2 cellular contexts compared by ENCODE assay signal in genomic region chr1:42979037-42979432, GRCh38.
TF ChIP-seq lines count a peak whose summit lies in the region.

No MANE protein-coding gene starts in this region.

TF ChIP-seq in GM23338, 12 proteins besides CTCF, POLR2A, EP300 and RAD21:
- TF ChIP-seq, protein P1, sequence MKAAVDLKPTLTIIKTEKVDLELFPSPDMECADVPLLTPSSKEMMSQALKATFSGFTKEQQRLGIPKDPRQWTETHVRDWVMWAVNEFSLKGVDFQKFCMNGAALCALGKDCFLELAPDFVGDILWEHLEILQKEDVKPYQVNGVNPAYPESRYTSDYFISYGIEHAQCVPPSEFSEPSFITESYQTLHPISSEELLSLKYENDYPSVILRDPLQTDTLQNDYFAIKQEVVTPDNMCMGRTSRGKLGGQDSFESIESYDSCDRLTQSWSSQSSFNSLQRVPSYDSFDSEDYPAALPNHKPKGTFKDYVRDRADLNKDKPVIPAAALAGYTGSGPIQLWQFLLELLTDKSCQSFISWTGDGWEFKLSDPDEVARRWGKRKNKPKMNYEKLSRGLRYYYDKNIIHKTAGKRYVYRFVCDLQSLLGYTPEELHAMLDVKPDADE (IDR thresholded peaks at IDR 0.05), result no peak
- TF ChIP-seq CREB1 (CRISPR knock-in tag; IDR thresholded peaks at IDR 0.05; ENCODE audit: low read depth), result no peak
- TF ChIP-seq POLR2AphosphoS5 (IDR thresholded peaks at IDR 0.05; ENCODE audit: low read depth), result no peak
- TF ChIP-seq JUNB (IDR thresholded peaks at IDR 0.05; ENCODE audit: unreplicated experiment), result no peak
- no peak for TF ChIP-seq ZNF114 (CRISPR knock-in tag; IDR thresholded peaks at IDR 0.05)
- TF ChIP-seq, protein P2, sequence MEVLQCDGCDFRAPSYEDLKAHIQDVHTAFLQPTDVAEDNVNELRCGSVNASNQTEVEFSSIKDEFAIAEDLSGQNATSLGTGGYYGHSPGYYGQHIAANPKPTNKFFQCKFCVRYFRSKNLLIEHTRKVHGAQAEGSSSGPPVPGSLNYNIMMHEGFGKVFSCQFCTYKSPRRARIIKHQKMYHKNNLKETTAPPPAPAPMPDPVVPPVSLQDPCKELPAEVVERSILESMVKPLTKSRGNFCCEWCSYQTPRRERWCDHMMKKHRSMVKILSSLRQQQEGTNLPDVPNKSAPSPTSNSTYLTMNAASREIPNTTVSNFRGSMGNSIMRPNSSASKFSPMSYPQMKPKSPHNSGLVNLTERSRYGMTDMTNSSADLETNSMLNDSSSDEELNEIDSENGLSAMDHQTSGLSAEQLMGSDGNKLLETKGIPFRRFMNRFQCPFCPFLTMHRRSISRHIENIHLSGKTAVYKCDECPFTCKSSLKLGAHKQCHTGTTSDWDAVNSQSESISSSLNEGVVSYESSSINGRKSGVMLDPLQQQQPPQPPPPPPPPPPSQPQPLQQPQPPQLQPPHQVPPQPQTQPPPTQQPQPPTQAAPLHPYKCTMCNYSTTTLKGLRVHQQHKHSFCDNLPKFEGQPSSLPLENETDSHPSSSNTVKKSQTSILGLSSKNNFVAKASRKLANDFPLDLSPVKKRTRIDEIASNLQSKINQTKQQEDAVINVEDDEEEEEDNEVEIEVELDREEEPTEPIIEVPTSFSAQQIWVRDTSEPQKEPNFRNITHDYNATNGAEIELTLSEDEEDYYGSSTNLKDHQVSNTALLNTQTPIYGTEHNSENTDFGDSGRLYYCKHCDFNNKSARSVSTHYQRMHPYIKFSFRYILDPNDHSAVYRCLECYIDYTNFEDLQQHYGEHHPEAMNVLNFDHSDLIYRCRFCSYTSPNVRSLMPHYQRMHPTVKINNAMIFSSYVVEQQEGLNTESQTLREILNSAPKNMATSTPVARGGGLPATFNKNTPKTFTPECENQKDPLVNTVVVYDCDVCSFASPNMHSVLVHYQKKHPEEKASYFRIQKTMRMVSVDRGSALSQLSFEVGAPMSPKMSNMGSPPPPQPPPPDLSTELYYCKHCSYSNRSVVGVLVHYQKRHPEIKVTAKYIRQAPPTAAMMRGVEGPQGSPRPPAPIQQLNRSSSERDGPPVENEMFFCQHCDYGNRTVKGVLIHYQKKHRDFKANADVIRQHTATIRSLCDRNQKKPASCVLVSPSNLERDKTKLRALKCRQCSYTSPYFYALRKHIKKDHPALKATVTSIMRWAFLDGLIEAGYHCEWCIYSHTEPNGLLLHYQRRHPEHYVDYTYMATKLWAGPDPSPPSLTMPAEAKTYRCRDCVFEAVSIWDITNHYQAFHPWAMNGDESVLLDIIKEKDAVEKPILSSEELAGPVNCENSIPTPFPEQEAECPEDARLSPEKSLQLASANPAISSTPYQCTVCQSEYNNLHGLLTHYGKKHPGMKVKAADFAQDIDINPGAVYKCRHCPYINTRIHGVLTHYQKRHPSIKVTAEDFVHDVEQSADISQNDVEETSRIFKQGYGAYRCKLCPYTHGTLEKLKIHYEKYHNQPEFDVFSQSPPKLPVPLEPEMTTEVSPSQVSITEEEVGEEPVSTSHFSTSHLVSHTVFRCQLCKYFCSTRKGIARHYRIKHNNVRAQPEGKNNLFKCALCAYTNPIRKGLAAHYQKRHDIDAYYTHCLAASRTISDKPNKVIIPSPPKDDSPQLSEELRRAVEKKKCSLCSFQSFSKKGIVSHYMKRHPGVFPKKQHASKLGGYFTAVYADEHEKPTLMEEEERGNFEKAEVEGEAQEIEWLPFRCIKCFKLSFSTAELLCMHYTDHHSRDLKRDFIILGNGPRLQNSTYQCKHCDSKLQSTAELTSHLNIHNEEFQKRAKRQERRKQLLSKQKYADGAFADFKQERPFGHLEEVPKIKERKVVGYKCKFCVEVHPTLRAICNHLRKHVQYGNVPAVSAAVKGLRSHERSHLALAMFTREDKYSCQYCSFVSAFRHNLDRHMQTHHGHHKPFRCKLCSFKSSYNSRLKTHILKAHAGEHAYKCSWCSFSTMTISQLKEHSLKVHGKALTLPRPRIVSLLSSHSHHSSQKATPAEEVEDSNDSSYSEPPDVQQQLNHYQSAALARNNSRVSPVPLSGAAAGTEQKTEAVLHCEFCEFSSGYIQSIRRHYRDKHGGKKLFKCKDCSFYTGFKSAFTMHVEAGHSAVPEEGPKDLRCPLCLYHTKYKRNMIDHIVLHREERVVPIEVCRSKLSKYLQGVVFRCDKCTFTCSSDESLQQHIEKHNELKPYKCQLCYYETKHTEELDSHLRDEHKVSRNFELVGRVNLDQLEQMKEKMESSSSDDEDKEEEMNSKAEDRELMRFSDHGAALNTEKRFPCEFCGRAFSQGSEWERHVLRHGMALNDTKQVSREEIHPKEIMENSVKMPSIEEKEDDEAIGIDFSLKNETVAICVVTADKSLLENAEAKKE (CRISPR knock-in tag; IDR thresholded peaks at IDR 0.05), result no peak
- no peak for TF ChIP-seq EZH2phosphoT487 (IDR thresholded peaks at IDR 0.05; ENCODE audit: unreplicated experiment)
- TF ChIP-seq NANOG (IDR thresholded peaks at IDR 0.05; ENCODE audit: borderline replicate concordance), result no peak
- no peak for TF ChIP-seq EZH2 (IDR thresholded peaks at IDR 0.05; ENCODE audit: low read depth, unreplicated experiment)
TF ChIP-seq in GM23338: peak in this region for 0.

TF ChIP-seq in endothelial cell of umbilical vein, 7 proteins besides CTCF, POLR2A, EP300 and RAD21:
- TF ChIP-seq GATA2 (IDR thresholded peaks at IDR 0.05; ENCODE audit: insufficient read depth, insufficient read length, low read depth, low read length) (no peak), MYC (IDR thresholded peaks at IDR 0.05; ENCODE audit: low read depth, low read length) (no peak), EZH2 (IDR thresholded peaks at IDR 0.05; ENCODE audit: borderline replicate concordance, low read depth, low read length, severe bottlenecking) (no peak), FOS (IDR thresholded peaks at IDR 0.05; ENCODE audit: borderline replicate concordance, insufficient read depth, low read length) (no peak), MAX (IDR thresholded peaks at IDR 0.05; ENCODE audit: insufficient read depth, insufficient read length) (no peak), POLR2AphosphoS5 (IDR thresholded peaks at IDR 0.05; ENCODE audit: insufficient read depth, low read depth, low read length) (no peak), JUN (IDR thresholded peaks at IDR 0.05; ENCODE audit: borderline replicate concordance, insufficient read depth, insufficient read length, low read depth) (no peak)
